In the genomic region with DNA sequence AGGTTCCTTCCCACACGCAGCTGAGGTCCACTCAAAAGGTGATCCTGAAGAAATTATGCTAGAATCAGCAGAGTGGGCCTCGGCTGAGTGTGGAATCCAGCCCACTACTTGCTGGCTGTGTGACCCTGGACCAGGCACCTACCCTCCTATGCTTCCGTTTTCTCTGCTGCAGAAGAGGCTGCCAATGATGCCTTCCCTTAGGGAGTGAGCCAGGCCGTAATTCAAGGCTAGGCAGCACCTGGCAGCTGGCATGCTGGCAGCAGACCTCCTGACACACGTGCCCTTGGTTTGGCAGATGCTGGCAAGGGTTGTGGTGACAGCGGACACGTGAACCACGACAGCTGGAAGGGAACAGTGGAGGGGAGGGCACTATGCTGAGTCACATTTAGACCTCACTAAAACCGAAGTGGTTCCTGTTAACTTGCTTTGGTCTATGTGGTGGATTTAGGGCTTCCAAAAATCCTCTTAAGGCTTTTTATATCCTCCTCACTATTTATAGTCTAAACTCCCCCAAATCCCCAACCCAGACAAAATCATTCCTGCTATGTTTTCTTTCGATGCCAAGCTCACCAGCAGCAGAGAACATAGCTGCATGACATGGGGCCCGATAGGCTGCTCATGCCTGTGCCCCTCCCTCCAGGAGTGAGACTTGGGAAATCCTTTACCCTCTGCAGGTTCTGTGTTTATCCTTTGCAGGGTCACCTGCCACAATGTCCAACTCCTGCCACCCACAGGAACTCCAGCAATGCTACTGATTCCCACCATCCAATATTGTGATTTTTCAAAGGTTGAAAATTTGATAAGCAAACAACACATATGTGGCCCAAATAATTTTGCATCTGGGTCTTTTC, we compare ENCODE assay signal across 8 cellular contexts. TPM values are rescaled to one million over a fixed set of nuclear protein-coding genes. Genes with fewer than 3 reads are reported as not detected.
DNase-seq lines count a peak whose midpoint lies in the region; ATAC-seq, FAIRE-seq and TF ChIP-seq lines count a peak whose summit lies in the region.

No MANE protein-coding gene starts in this region.

- no peak for TF ChIP-seq EP300 in GM12878 (IDR thresholded peaks at IDR 0.05; ENCODE audit: borderline replicate concordance in 1 of 2, control insufficient read depth in 1 of 2, low read depth in 2 of 2, low read length in 2 of 2)

- ATAC-seq in GM21423 (IDR thresholded peaks at IDR 0.05; ENCODE audit: unreplicated experiment) (peak; percentile 74), GM12878 (peak; percentile 63)

- H3K27me3 ChIP-seq in MM.1S (replicated peaks; ENCODE audit: insufficient read depth, low read length) (no peaks in the 10 kb centered on the region), GM12878 (replicated peaks in 1 of 2; ENCODE audit: control insufficient read depth in 2 of 2, insufficient read depth in 2 of 2, low read length in 1 of 2) (no peaks in the 10 kb centered on the region; a peak in 3 of 4 replicates)

- in situ Hi-C loops in GM12878 (cut with MboI): loop anchor here (5.0 kb wide), 1 partner anchor 198 kb away; no protein-coding TSS in a partner anchor

- H3F3A ChIP-seq in MM.1S (ENCODE audit: insufficient read depth, low read length): no peaks in the 10 kb centered on the region

- H3K4me1 ChIP-seq in MM.1S (ENCODE audit: low read length): peaks cover 18% of the 10 kb centered on the region
- H3K4me1 ChIP-seq in GM12878 (ENCODE audit: control insufficient read depth, insufficient read depth, low read length): peaks cover 8% of the 10 kb centered on the region

- POLR2A ChIA-PET in GM12878 (lab: Charles Lee): no interaction called here

- DNase-seq in DMS53 treated with DMSO at 0.1 percent for 48 hours (lab: John Stamatoyannopoulos, UW; ENCODE audit: unreplicated experiment) (peak; percentile 20), MM.1S (peak; percentile 69), GM12878 (ENCODE audit: low read depth, low spot score) (peak; percentile 24), NK-92 (lab: John Stamatoyannopoulos, UW; ENCODE audit: unreplicated experiment) (no peak), AG08396 (ENCODE audit: low spot score) (no peak)
- peak; percentile 49 for DNase-seq in stimulated activated CD8-positive, alpha-beta memory T cell treated with anti-CD3 and anti-CD28 coated beads, Interleukin-4, amount 100 ng/mL, for 48 hours
- DNase-seq in stimulated activated CD4-positive, alpha-beta T cell treated with anti-CD3 and anti-CD28 coated beads, Interleukin-15, amount 100 ng/mL, for 24 hours: no peak

- SMC1A ChIA-PET in GM12878 (lab: Charles Lee; ENCODE audit: uncharacterized antibody, unreplicated experiment): interaction anchor here (0.6 kb wide), 2 partner anchors 13 to 223 kb away, joined by 3 read pairs; no protein-coding TSS in a partner anchor

- H3K4me3 ChIP-seq in MM.1S (ENCODE audit: low read length) (no peak overlapping the region), GM12878 (no peak overlapping the region)

- TF ChIP-seq CTCF in MM.1S (IDR thresholded peaks at IDR 0.05; ENCODE audit: low read length) (no peak), GM12878 (IDR thresholded peaks at IDR 0.05 in 2 of 3, conservative IDR thresholded peaks at IDR 0.05 in 1 of 3; ENCODE audit: control insufficient read depth in 2 of 3, extremely low read depth in 1 of 3, insufficient read depth in 1 of 3, low read depth in 3 of 3, low read length in 3 of 3) (no peak)

- intact Hi-C loops in GM12878 (cut with micrococcal nuclease; ENCODE audit: unreplicated experiment): loop anchor here (5.0 kb wide), 1 partner anchor 198 kb away; no protein-coding TSS in a partner anchor

- no peak for FAIRE-seq in GM12878 (lab: Jason Lieb, UNC)

- 6% methylated on average over 11 of the region's 11 CpGs for WGBS in GM12878 (ENCODE audit: insufficient coverage, insufficient replicate concordance, low lambda C conversion rate, missing lambda C conversion rate)

- no peak overlapping the region for H3K9ac ChIP-seq in MM.1S (ENCODE audit: low read length)
- H3K9ac ChIP-seq in GM12878 (ENCODE audit: control insufficient read depth, insufficient read depth, low read length): no peak overlapping the region

- RAD21 ChIA-PET in GM12878 (lab: Charles Lee; ENCODE audit: unreplicated experiment): no interaction called here

- H2AFZ ChIP-seq in MM.1S (ENCODE audit: low read length) (peak overlapping the region; percentile 19; the same call in 1 of the 2 replicates), GM12878 (ENCODE audit: control insufficient read depth, low read depth, low read length) (no peak overlapping the region)

- H3K36me3 ChIP-seq in MM.1S (replicated peaks; ENCODE audit: insufficient read depth, low read length) (no peaks in the 10 kb centered on the region), GM12878 (ENCODE audit: control insufficient read depth in 2 of 2, insufficient read depth in 2 of 2, low read length in 1 of 2) (no peaks in the 10 kb centered on the region)

- H3K79me2 ChIP-seq in MM.1S (ENCODE audit: low read length) (no peaks in the 10 kb centered on the region), GM12878 (ENCODE audit: control insufficient read depth, insufficient read depth, low read length) (no peaks in the 10 kb centered on the region)

- BruUV-seq in GM12878 (replicated peaks; lab: Mats Ljungman, UMichigan): no TSS peak

- H3K4me2 ChIP-seq in MM.1S (ENCODE audit: low read depth, low read length) (peak overlapping the region; percentile 23; the same call in 1 of the 2 replicates), GM12878 (ENCODE audit: control insufficient read depth, insufficient read depth) (no peak overlapping the region)

- no peak overlapping the region for H3K27ac ChIP-seq in MM.1S (ENCODE audit: low read length)
- no peak overlapping the region for H3K27ac ChIP-seq in GM12878 (ENCODE audit: control insufficient read depth, insufficient read depth)

- CTCF ChIA-PET in GM12878 (lab: Yijun Ruan, JAX): no interaction called here

- no peaks in the 10 kb centered on the region for H3K9me3 ChIP-seq in MM.1S (replicated peaks; ENCODE audit: insufficient read depth, low read length)
- H3K9me3 ChIP-seq in GM12878 (replicated peaks; ENCODE audit: control insufficient read depth, insufficient read depth, low read length): no peaks in the 10 kb centered on the region

- no peak for TF ChIP-seq RAD21 in GM12878 (IDR thresholded peaks at IDR 0.05; ENCODE audit: insufficient read depth, low read depth, low read length)

- TF ChIP-seq POLR2A in GM12878 (IDR thresholded peaks at IDR 0.05; ENCODE audit: low read depth, low read length): no peak

- no peaks in the 10 kb centered on the region for H4K20me1 ChIP-seq in MM.1S (ENCODE audit: insufficient read depth, low read length)
- H4K20me1 ChIP-seq in GM12878 (ENCODE audit: control insufficient read depth, insufficient read depth): no peaks in the 10 kb centered on the region

- no peaks in the 10 kb centered on the region for H3K9me2 ChIP-seq in MM.1S (replicated peaks; ENCODE audit: insufficient read depth, low read length)

TF ChIP-seq in GM12878, 131 proteins besides CTCF, POLR2A, EP300 and RAD21 (continues in another document):
- TF ChIP-seq SREBF1 (IDR thresholded peaks at IDR 0.05; ENCODE audit: low read length) (no peak), LARP7 (IDR thresholded peaks at IDR 0.05) (no peak), TCF12 (IDR thresholded peaks at IDR 0.05; ENCODE audit: low read depth, low read length) (peak; percentile 82)
- TF ChIP-seq, protein P1, sequence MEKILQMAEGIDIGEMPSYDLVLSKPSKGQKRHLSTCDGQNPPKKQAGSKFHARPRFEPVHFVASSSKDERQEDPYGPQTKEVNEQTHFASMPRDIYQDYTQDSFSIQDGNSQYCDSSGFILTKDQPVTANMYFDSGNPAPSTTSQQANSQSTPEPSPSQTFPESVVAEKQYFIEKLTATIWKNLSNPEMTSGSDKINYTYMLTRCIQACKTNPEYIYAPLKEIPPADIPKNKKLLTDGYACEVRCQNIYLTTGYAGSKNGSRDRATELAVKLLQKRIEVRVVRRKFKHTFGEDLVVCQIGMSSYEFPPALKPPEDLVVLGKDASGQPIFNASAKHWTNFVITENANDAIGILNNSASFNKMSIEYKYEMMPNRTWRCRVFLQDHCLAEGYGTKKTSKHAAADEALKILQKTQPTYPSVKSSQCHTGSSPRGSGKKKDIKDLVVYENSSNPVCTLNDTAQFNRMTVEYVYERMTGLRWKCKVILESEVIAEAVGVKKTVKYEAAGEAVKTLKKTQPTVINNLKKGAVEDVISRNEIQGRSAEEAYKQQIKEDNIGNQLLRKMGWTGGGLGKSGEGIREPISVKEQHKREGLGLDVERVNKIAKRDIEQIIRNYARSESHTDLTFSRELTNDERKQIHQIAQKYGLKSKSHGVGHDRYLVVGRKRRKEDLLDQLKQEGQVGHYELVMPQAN (conservative IDR thresholded peaks at IDR 0.05): no peak

RNA-seq across cellular contexts. Expression of a gene that starts 10.6 kb away (rescaled TPM):
- total RNA-seq in GM12878 (2013; cell fraction: nucleolus; rRNA removed): not detected in 2 replicates
- total RNA-seq in GM12878 (2014; rRNA removed) (not detected in 2 replicates), GM12878 (2014; rRNA removed; fragmentation: Illumina TruSeq; extraction: Trizol) (not detected in 2 replicates), GM12878 (2021) (0.28 and 0.35 TPM in 2 replicates)
- polyA plus RNA-seq in GM12878 (2011; ENCODE audit: low read depth): 0.21 TPM
- polyA plus RNA-seq in GM12878 (2011; rRNA removed) (0.20 TPM in 1 of 2 replicates, not detected in the other), GM12878 (2014; fragmentation: Illumina TruSeq; extraction: Trizol) (not detected in 2 replicates), GM12878 (2014; fragmentation: Nextera tagmentation; extraction: Ambion mirVana) (under 1 TPM; 0.19 to 0.22 TPM), GM12878 (2014; rRNA removed) (not detected in 2 replicates), GM12878 (2016; fragmentation: Nextera tagmentation; extraction: Ambion mirVana) (under 1 TPM; 0.44 to 0.67 TPM)
- polyA plus RNA-seq in GM12878 (2011; cell fraction: cytosol; rRNA removed): 0.17 TPM in 1 of 2 replicates, not detected in the other
- polyA plus RNA-seq in GM12878 (2011; cell fraction: nucleus; rRNA removed): 0.13 TPM in 1 of 2 replicates, not detected in the other
- polyA plus RNA-seq in GM12878 (2012): 0.69 and 0.73 TPM in 2 replicates
- not detected in 2 replicates for polyA minus RNA-seq in GM12878 (2011; rRNA and poly(A)+ RNA removed)
- polyA minus RNA-seq in GM12878 (2011; cell fraction: cytosol; rRNA and poly(A)+ RNA removed): 1.5 and 2.0 TPM in 2 replicates
- not detected in 2 replicates for polyA minus RNA-seq in GM12878 (2011; cell fraction: nucleus; rRNA and poly(A)+ RNA removed)

Comparison
In these comparisons a context has a peak if more than half of its experiments do, and no peak if none do; other contexts are left out.
1. DNase-seq: peak in DMS53 treated with DMSO at 0.1 percent for 48 hours (single experiment), MM.1S (single experiment), GM12878 (single experiment) and stimulated activated CD8-positive, alpha-beta memory T cell treated with anti-CD3 and anti-CD28 coated beads, Interleukin-4, amount 100 ng/mL, for 48 hours (single experiment); none in NK-92 (single experiment), stimulated activated CD4-positive, alpha-beta T cell treated with anti-CD3 and anti-CD28 coated beads, Interleukin-15, amount 100 ng/mL, for 24 hours (single experiment) and AG08396 (single experiment).